In the genomic region with DNA sequence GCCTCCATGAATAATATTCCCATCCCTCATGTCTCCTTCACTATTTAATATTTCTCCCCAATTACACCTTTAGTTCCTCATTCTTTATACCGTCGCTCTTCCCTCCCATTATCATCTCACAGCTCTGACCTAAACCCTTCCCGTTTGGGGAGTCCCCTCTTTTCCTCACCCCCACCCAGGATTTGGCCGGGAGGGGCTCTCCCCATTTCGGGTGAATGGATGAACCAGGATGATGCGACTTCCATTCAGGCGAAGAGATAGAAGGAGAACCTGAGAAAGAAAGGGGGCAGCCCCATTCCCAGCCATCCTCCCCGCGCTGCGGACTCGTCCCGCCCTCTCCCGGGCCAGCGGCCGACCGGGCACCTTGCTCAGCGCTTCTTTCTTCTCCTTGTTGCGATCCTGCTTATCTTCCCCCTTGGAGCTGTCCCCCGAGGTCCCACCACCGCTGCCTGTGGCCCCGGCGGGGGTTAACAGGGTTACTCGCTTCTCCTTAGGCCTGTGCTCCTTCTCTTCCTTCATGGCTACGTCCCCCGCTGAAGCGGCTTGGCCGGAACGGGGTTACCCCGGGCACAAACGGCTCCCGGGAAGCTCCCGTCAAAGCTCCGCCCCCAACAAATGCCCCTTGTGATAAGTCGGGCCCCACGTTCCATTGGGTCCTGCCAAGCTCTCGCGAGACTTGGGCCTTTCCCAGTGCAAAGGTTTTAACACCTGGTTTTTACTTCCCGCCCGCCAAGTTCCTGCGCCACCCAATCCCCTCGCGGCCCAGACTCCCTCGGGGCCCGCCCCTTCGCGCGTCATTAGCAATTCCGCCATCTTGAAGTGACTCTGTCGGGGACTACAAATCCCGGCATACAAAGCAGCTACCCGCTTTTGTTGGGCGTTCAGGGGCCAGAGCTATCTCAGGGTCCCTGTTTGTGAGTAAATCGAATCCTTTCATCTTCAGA, we compare ENCODE assay signal across 8 cellular contexts. TPM values are rescaled to one million over a fixed set of nuclear protein-coding genes. Genes with fewer than 3 reads are reported as not detected.
DNase-seq lines count a peak whose midpoint lies in the region; ATAC-seq, FAIRE-seq and TF ChIP-seq lines count a peak whose summit lies in the region.

UPF3B (minus strand) TSS at position 554 of the 944 bp plus-strand sequence; CDS start at position 519, 35 bp downstream.

- in situ Hi-C loops in ACHN (cut with HindIII; ENCODE audit: low pct_ligation_motif_present, low pct_unique_long_range_greater_than_20kb, low sequenced_read_pairs), result no loop called here

- ATAC-seq in GM18873 (IDR thresholded peaks at IDR 0.05; ENCODE audit: low FRiP score, unreplicated experiment), result peak; percentile 93
- ATAC-seq in HG03139 (IDR thresholded peaks at IDR 0.05; ENCODE audit: unreplicated experiment), result peak; percentile 98

- no peaks in the 10 kb centered on the region for H3K4me1 ChIP-seq in small intestine (ENCODE audit: control insufficient read depth in 2 of 2, insufficient read depth in 1 of 2, low read depth in 1 of 2, low read length in 1 of 2)

- H3K36me3 ChIP-seq in bronchial epithelial cell (ENCODE audit: control insufficient read depth, insufficient read depth, low read length), result no peaks in the 10 kb centered on the region
- H3K36me3 ChIP-seq in small intestine (ENCODE audit: control insufficient read depth in 2 of 2, insufficient read depth in 2 of 2, low read length in 2 of 2), result no peaks in the 10 kb centered on the region

- FAIRE-seq in bronchial epithelial cell (lab: Jason Lieb, UNC) (no peak), small intestine (lab: Jason Lieb, UNC) (peak; percentile 94)

- DNase-seq in ACHN (peak; percentile 95), NCI-H2227 (lab: John Stamatoyannopoulos, UW; ENCODE audit: unreplicated experiment) (peak; percentile 100), bronchial epithelial cell (ENCODE audit: low read depth) (peak; percentile 91), iPS-NIHi11 (ENCODE audit: low spot score) (peak; percentile 94), small intestine (peak; percentile 98)

- H3K27me3 ChIP-seq in bronchial epithelial cell (ENCODE audit: control insufficient read depth, insufficient read depth, low read length), result no peaks in the 10 kb centered on the region
- no peaks in the 10 kb centered on the region for H3K27me3 ChIP-seq in small intestine (ENCODE audit: control insufficient read depth in 2 of 2, insufficient read depth in 2 of 2, low read length in 2 of 2)

- WGBS in small intestine, 3 donors, result 0 to 35% (median 6%) methylated on average over 30 to 53 of the region's 53 CpGs

- H3K27ac ChIP-seq in small intestine (ENCODE audit: low read depth in 1 of 2, low read length in 1 of 2), result peak within 1 kb of the TSS; percentile 61 to 95

- H3K9me3 ChIP-seq in small intestine (ENCODE audit: control insufficient read depth, low read depth), result no peaks in the 10 kb centered on the region

- H3K4me3 ChIP-seq in WI38 (ENCODE audit: low read depth, low read length) (peak within 1 kb of the TSS; percentile 67), bronchial epithelial cell (ENCODE audit: low read depth, low read length) (peak within 1 kb of the TSS; percentile 51), small intestine (ENCODE audit: low read depth in 1 of 2, low read length in 2 of 2) (peak within 1 kb of the TSS; percentile 57 to 68)

- TF ChIP-seq CTCF in WI38 (IDR thresholded peaks at IDR 0.05; ENCODE audit: low read depth, low read length), result no peak
- no peak for TF ChIP-seq CTCF in bronchial epithelial cell (IDR thresholded peaks at IDR 0.05; ENCODE audit: insufficient read depth, low read length, severe bottlenecking)

RNA-seq across cellular contexts. Expression of gene UPF3B, which starts in this region (rescaled TPM):
- total RNA-seq in bronchial epithelial cell, result 1.1 and 2.9 TPM in 2 replicates
- 10 to 100 TPM; 13.0 to 22.1 (median 16.2) TPM for polyA plus RNA-seq in small intestine

Comparison
In these comparisons a context has a peak if more than half of its experiments do, and no peak if none do; other contexts are left out.
1. Peak in every context shown above with its lines: DNase-seq, ATAC-seq, H3K4me3 ChIP-seq and H3K27ac ChIP-seq.